1 cellular context compared by ENCODE assay signal in genomic region chr5:177133845-177134652, GRCh38.
A peak's percentile ranks its signal among the peaks of the same experiment; 100 is the strongest.
TF ChIP-seq lines count a peak whose summit lies in the region.

No MANE protein-coding gene starts in this region.

TF ChIP-seq in SK-N-SH, 30 proteins besides CTCF, POLR2A, EP300 and RAD21 (continued from another document):
- TF ChIP-seq REST (IDR thresholded peaks at IDR 0.05; ENCODE audit: low read depth, low read length) (no peak), MXI1 (IDR thresholded peaks at IDR 0.05; ENCODE audit: low read depth, low read length) (0 out of 2 replicates have a peak, but pooled peaks have one; percentile 6), MAX (IDR thresholded peaks at IDR 0.05; ENCODE audit: low read depth) (peak; percentile 49), YY1 (IDR thresholded peaks at IDR 0.05; ENCODE audit: low read depth) (peak; percentile 82), JUND (IDR thresholded peaks at IDR 0.05) (no peak), FOXM1 (IDR thresholded peaks at IDR 0.05; ENCODE audit: low read depth) (0 out of 2 replicates have a peak, but pooled peaks have one; percentile 17), USF2 (IDR thresholded peaks at IDR 0.05; ENCODE audit: borderline replicate concordance, low read depth, low read length) (no peak), RCOR1 (IDR thresholded peaks at IDR 0.05; ENCODE audit: low read length) (no peak), GATA2 (CRISPR knock-in tag; IDR thresholded peaks at IDR 0.05) (no peak)
